ENCODE assay signal across 26 cellular contexts in genomic region chr4:119653990-119654389, GRCh38.
"Had no signal": no experiment of that assay in that cellular context is flagged by ENCODE, and none has a peak within 500 bp of the region (broad histone marks: within the 10 kb centered on the region; RNA-seq: fewer than 3 reads in every experiment).

No MANE protein-coding gene starts in this region.

- H3K36me3 ChIP-seq: colonic mucosa, esophagus muscularis mucosa, lower lobe of right lung, neutrophil, prostate gland, right atrium auricular region, suprapubic skin, transverse colon, upper lobe of right lung, uterus had no signal

- H3K4me3 ChIP-seq: colonic mucosa, esophagus muscularis mucosa, lower lobe of right lung, prostate gland, right atrium auricular region, smooth muscle cell, suprapubic skin, transverse colon, upper lobe of right lung, uterus had no signal

- H3K27me3 ChIP-seq: colonic mucosa, esophagus muscularis mucosa, neutrophil, right atrium auricular region, suprapubic skin, transverse colon, upper lobe of right lung, uterus had no signal

- H3K27ac ChIP-seq: colonic mucosa, esophagus muscularis mucosa, lower lobe of right lung, neutrophil, parathyroid adenoma, prostate gland, right atrium auricular region, suprapubic skin, upper lobe of right lung, uterus had no signal

- H3K4me1 ChIP-seq: colonic mucosa, lower lobe of right lung, parathyroid adenoma, prostate gland, right atrium auricular region, suprapubic skin, transverse colon, uterus had no signal

- H3K9me3 ChIP-seq: colonic mucosa, esophagus muscularis mucosa, lower lobe of right lung, neutrophil, prostate gland, right atrium auricular region, suprapubic skin, transverse colon, upper lobe of right lung, uterus had no signal

- DNase-seq: colonic mucosa; effector CD8-positive, alpha-beta T cell; endodermal cell; foreskin melanocyte; hypothalamus; immature natural killer cell; left ventricle myocardium superior; lower lobe of right lung; stimulated activated CD4-positive, alpha-beta T cell treated with anti-CD3 and anti-CD28 coated beads, Interleukin-12 subunit alpha, Interleukin-12 subunit beta, amount 100 ng/mL, for 4 hours; stimulated activated CD4-positive, alpha-beta T cell treated with anti-CD3 and anti-CD28 coated beads, Interleukin-1b, Interleukin-23, amount 100 ng/mL, for 48 hours; stimulated activated CD4-positive, alpha-beta T cell treated with anti-CD3 and anti-CD28 coated beads, Interleukin-4, amount 100 ng/mL, for 1 hour; stimulated activated CD8-positive, alpha-beta memory T cell treated with anti-CD3 and anti-CD28 coated beads, Interleukin-4, amount 100 ng/mL, for 48 hours; stimulated activated naive CD4-positive, alpha-beta T cell; stimulated activated naive CD8-positive, alpha-beta T cell treated with anti-CD3 and anti-CD28 coated beads, Interleukin-15, amount 100 ng/mL, for 72 hours; transverse colon; upper lobe of right lung; uterus had no signal

- ATAC-seq: left ventricle myocardium superior; lower lobe of right lung; natural killer cell treated with Interleukin-12 subunit alpha and Interleukin-12 subunit beta and Interleukin-15 and Interleukin-18, amount 100 ng/mL, for 72 hours; sciatic nerve; stimulated activated naive CD8-positive, alpha-beta T cell treated with anti-CD3 and anti-CD28 coated beads, Interleukin-15, amount 100 ng/mL, for 72 hours; upper lobe of right lung had no signal

- H3K4me2 ChIP-seq: smooth muscle cell had no signal

- H2AFZ ChIP-seq: parathyroid adenoma had no signal

- H3K9ac ChIP-seq: parathyroid adenoma had no signal
